Comparison of ENCODE assay signal across 8 cellular contexts in the genomic region with DNA sequence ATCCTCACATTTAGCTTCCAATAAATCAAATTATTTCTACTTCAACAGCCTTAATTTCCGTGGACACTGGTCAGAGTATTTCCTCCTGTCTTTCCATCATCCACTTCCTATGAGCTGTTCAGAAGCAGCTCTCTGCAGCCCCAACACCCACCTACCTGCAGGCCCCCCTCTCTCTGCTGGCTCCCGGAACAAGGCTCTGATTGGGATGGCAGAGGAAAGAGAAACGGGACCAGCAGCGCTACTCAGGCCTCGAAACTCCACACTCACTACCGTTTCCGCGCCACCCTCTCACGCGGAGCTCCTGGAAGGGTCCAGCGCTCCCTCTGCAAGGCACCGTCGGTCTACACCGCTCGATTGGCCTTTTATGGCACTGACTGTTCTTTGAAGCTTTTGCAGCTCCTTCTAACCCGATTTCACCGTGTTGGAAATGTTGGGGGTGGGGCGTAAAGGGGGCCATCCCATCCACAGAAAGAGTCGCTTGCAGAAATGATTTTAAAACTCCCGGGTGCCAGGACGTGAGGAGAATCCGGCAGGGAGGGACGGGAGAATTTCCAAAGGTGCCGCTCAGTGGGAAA. TPM values are rescaled to one million over a fixed set of nuclear protein-coding genes. Genes with fewer than 3 reads are reported as not detected.
DNase-seq lines count a peak whose midpoint lies in the region; ATAC-seq, FAIRE-seq and TF ChIP-seq lines count a peak whose summit lies in the region.

No MANE protein-coding gene starts in this region.

- H3K27ac ChIP-seq in right lobe of liver (peak overlapping the region; percentile 90 to 95 (median 94)), temporal lobe (ENCODE audit: low read depth, low read length) (peak overlapping the region; percentile 48)

- DNase-seq in 8988T (peak; percentile 31), GM12865 (ENCODE audit: low read depth) (peak; percentile 60), NCI-H446 treated with DMSO at 0.1 percent for 48 hours (lab: John Stamatoyannopoulos, UW) (peak; percentile 31), bronchial epithelial cell (ENCODE audit: low read depth) (no peak), right lobe of liver (peak in 1 of 3 donors; percentile 58), LoVo (ENCODE audit: low spot score) (no peak)

- H3K4me1 ChIP-seq in right lobe of liver = peaks cover 0 to 34% (median 15%) of the 10 kb centered on the region in 4 donors

- TF ChIP-seq CTCF in GM12865 (IDR thresholded peaks at IDR 0.05; ENCODE audit: insufficient read depth, low read depth, low read length, missing control alignments) (no peak), bronchial epithelial cell (IDR thresholded peaks at IDR 0.05; ENCODE audit: insufficient read depth, low read length, severe bottlenecking) (no peak), right lobe of liver (IDR thresholded peaks at IDR 0.05) (no peak)

- 0% methylated on average over 13 of the region's 24 CpGs for WGBS in right lobe of liver (ENCODE audit: insufficient coverage, low coverage, low lambda C conversion rate, missing lambda C conversion rate)

- H3K36me3 ChIP-seq in bronchial epithelial cell (ENCODE audit: control insufficient read depth, insufficient read depth, low read length) = no peaks in the 10 kb centered on the region
- H3K36me3 ChIP-seq in right lobe of liver = no peaks in the 10 kb centered on the region

- ATAC-seq in HG02884 (IDR thresholded peaks at IDR 0.05; ENCODE audit: unreplicated experiment) (peak; percentile 21), right lobe of liver (peak; percentile 7 to 30 (median 20))

- no peak for FAIRE-seq in bronchial epithelial cell (lab: Jason Lieb, UNC)

- no peak for TF ChIP-seq POLR2A in right lobe of liver (IDR thresholded peaks at IDR 0.05)

- intact Hi-C loops in right lobe of liver (cut with DNase I) = no loop called here

- H3K27me3 ChIP-seq in bronchial epithelial cell (ENCODE audit: control insufficient read depth, insufficient read depth, low read length) (no peaks in the 10 kb centered on the region), right lobe of liver (no peaks in the 10 kb centered on the region)

- no peaks in the 10 kb centered on the region for H3K9me3 ChIP-seq in right lobe of liver

- peak overlapping the region; percentile 94 for H3K4me3 ChIP-seq in GM12865 (ENCODE audit: low read depth, low read length)
- H3K4me3 ChIP-seq in bronchial epithelial cell (ENCODE audit: low read depth, low read length) = peak overlapping the region; percentile 69
- H3K4me3 ChIP-seq in right lobe of liver = peak overlapping the region; percentile 90 to 95 (median 92)

RNA-seq across cellular contexts. Expression of a gene that starts 0.4 kb away (rescaled TPM):
- total RNA-seq in bronchial epithelial cell = 44.8 and 60.3 TPM in 2 replicates
- 10 to 100 TPM in 5 of 6 experiments, 1 to 10 TPM in 1; 9.3 to 20.4 (median 13.7) TPM for total RNA-seq in right lobe of liver
- 149 TPM for total RNA-seq in temporal lobe

Comparison
In these comparisons a context has a peak if more than half of its experiments do, and no peak if none do; other contexts are left out.
1. DNase-seq: peak in 8988T (single experiment), GM12865 (single experiment) and NCI-H446 treated with DMSO at 0.1 percent for 48 hours (single experiment); none in bronchial epithelial cell (single experiment) and LoVo (single experiment).
2. Peak in every context shown above with its lines, with median percentiles within 50 percentile points of each other: H3K4me3 ChIP-seq.